In the genomic region with DNA sequence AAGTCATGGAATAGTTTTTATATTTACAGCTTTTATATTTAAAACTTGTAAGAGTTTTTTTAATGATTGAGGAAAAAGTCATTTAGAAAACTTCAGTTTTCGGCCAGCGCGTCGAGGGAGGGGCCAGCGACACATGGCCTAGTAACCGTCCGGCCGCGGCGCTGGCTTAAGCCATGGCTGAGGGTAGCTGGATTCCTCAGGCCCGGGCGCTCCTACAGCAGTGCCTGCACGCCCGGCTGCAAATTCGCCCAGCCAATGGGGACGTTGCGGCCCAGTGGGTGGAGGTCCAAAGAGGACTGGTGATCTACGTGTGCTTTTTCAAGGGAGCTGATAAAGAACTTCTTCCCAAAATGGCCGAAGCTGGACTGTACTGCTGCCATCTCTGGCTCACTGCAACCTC, we compare ENCODE assay signal across 31 cellular contexts. TPM values are rescaled to one million over a fixed set of nuclear protein-coding genes. Genes with fewer than 3 reads are reported as not detected.
"Had no signal": no experiment of that assay in that cellular context is flagged by ENCODE, and none has a peak within 500 bp of the region (broad histone marks: within the 10 kb centered on the region; RNA-seq: fewer than 3 reads in every experiment).

No MANE protein-coding gene starts in this region.

- H3K27ac ChIP-seq: neural progenitor cell, ovary, parathyroid adenoma, psoas muscle, skin epidermis, spleen, suprapubic skin, thoracic aorta, thyroid gland, transverse colon, upper lobe of right lung, uterus had no signal

- H3K4me3 ChIP-seq: neural progenitor cell, ovary, psoas muscle, skin epidermis, smooth muscle cell, spleen, suprapubic skin, thoracic aorta, thyroid gland, transverse colon, upper lobe of right lung, uterus had no signal

- H3K9me3 ChIP-seq: ovary, psoas muscle, spleen, suprapubic skin, thoracic aorta, thyroid gland, transverse colon, upper lobe of right lung, uterus had no signal

- DNase-seq: naive thymus-derived CD4-positive, alpha-beta T cell; natural killer cell; occipital lobe; ovary; psoas muscle; spleen; stimulated activated CD4-positive, alpha-beta T cell treated with anti-CD3 and anti-CD28 coated beads, Interleukin-12 subunit alpha, Interleukin-12 subunit beta, amount 100 ng/mL, for 4 hours; stimulated activated CD4-positive, alpha-beta T cell treated with anti-CD3 and anti-CD28 coated beads, Interleukin-1b, Interleukin-23, amount 100 ng/mL, for 48 hours; stimulated activated CD4-positive, alpha-beta T cell treated with anti-CD3 and anti-CD28 coated beads, Interleukin-4, amount 100 ng/mL, for 1 hour; stimulated activated CD4-positive, alpha-beta T cell treated with anti-CD3 and anti-CD28 coated beads, Interleukin-4, amount 100 ng/mL, for 4 hours; stimulated activated CD8-positive, alpha-beta memory T cell treated with anti-CD3 and anti-CD28 coated beads, Interleukin-4, amount 100 ng/mL, for 48 hours; stimulated activated naive CD4-positive, alpha-beta T cell; stimulated activated naive CD8-positive, alpha-beta T cell treated with anti-CD3 and anti-CD28 coated beads, Interleukin-15, amount 100 ng/mL, for 72 hours; stimulated activated naive CD8-positive, alpha-beta T cell treated with anti-CD3 and anti-CD28 coated beads, Interleukin-15, Interleukin-2, amounts not matched to agents 100 U/mL and 50 U/mL, for 24 hours; substantia nigra; thyroid gland; transverse colon; upper lobe of right lung; uterus had no signal

- ATAC-seq: naive thymus-derived CD4-positive, alpha-beta T cell; natural killer cell; psoas muscle; right cardiac atrium; sciatic nerve; stimulated activated memory B cell treated with anti-CD40 and anti-IgM and Interleukin-4, amounts not matched to agents 10 μg/mL and 1 μg/mL and 100 μg/mL, for 72 hours; stimulated activated naive CD8-positive, alpha-beta T cell treated with anti-CD3 and anti-CD28 coated beads, Interleukin-15, amount 100 ng/mL, for 72 hours; stimulated activated naive CD8-positive, alpha-beta T cell treated with anti-CD3 and anti-CD28 coated beads, Interleukin-15, Interleukin-2, amounts not matched to agents 100 U/mL and 50 U/mL, for 24 hours; upper lobe of right lung had no signal

- H3K36me3 Mint-ChIP-seq: natural killer cell had no signal

- H3K9me3 Mint-ChIP-seq: naive thymus-derived CD4-positive, alpha-beta T cell; natural killer cell; nephron; stimulated activated memory B cell treated with anti-CD40 and anti-IgM and Interleukin-4, amounts not matched to agents 10 μg/mL and 1 μg/mL and 100 μg/mL, for 72 hours; stimulated activated naive CD8-positive, alpha-beta T cell treated with anti-CD3 and anti-CD28 coated beads, Interleukin-15, amount 100 ng/mL, for 72 hours had no signal

- H3K27ac Mint-ChIP-seq: naive thymus-derived CD4-positive, alpha-beta T cell; natural killer cell; nephron; neural progenitor cell; progenitor cell of endocrine pancreas; stimulated activated memory B cell treated with anti-CD40 and anti-IgM and Interleukin-4, amounts not matched to agents 10 μg/mL and 1 μg/mL and 100 μg/mL, for 72 hours; stimulated activated naive CD8-positive, alpha-beta T cell treated with anti-CD3 and anti-CD28 coated beads, Interleukin-15, amount 100 ng/mL, for 72 hours; type B pancreatic cell had no signal

- H3K27me3 ChIP-seq: neural progenitor cell, ovary, spleen, suprapubic skin, thyroid gland, transverse colon, upper lobe of right lung, uterus had no signal

- H3K36me3 ChIP-seq: neural progenitor cell, ovary, transverse colon, uterus had no signal

- H3K4me1 ChIP-seq: parathyroid adenoma, spleen, suprapubic skin, thyroid gland had no signal

RNA-seq across cellular contexts. Expression of gene KLHL41, which starts 4.9 kb away (rescaled TPM):
- total RNA-seq: natural killer cell, smooth muscle cell had no signal
- polyA plus RNA-seq: smooth muscle cell had no signal
